ENCODE assay signal across 1 cellular context in the genomic region with DNA sequence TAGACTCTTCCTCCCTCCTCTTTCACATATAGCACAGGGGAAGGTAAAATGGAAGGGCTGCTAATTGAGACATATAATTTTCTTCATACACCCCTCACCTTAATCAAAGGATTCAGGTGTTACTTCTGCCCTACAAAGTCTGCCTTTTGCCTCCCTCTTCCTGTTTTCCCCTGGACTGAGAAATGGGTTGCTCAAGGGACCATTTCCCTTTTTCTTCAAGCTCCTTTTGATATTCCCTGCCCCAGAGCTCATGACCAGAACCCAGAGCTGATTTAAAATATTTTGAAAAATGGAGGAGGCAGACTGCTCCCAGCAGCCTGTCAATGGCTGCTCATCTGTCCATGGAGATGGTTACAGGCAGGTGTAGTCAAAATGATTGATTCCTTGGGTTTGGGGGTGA.
TF ChIP-seq lines count a peak whose summit lies in the region.

No MANE protein-coding gene starts in this region.

TF ChIP-seq in SK-N-SH, 30 proteins besides CTCF, POLR2A, EP300 and RAD21 (continued from another document):
- TF ChIP-seq, protein P1, sequence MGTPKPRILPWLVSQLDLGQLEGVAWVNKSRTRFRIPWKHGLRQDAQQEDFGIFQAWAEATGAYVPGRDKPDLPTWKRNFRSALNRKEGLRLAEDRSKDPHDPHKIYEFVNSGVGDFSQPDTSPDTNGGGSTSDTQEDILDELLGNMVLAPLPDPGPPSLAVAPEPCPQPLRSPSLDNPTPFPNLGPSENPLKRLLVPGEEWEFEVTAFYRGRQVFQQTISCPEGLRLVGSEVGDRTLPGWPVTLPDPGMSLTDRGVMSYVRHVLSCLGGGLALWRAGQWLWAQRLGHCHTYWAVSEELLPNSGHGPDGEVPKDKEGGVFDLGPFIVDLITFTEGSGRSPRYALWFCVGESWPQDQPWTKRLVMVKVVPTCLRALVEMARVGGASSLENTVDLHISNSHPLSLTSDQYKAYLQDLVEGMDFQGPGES (IDR thresholded peaks at IDR 0.05; ENCODE audit: low read depth, low read length): no peak
- no peak for TF ChIP-seq JUND (IDR thresholded peaks at IDR 0.05)
